37 cellular contexts compared by ENCODE assay signal in the genomic region with DNA sequence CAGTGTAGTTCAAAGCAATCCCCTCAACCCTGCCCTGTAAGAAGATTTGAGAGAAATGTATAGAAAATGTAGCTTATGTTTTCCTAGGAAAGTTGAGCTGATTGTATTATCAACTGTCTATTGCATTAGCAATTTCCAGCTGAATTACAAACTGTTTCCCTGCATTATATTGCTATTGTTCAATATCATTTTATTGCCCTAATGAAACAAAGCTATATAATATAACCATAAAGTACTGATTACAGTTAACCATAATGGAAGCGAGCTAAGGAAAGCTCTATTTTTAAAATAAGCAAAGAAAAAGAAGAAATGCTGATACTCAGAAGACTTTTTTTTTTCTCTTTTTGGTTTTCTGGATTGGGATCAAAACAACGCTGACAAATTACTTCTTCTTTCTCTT.
"Had no signal": no experiment of that assay in that cellular context is flagged by ENCODE, and none has a peak within 500 bp of the region (broad histone marks: within the 10 kb centered on the region; RNA-seq: fewer than 3 reads in every experiment).

No MANE protein-coding gene starts in this region.

- DNase-seq: activated B cell treated with CpG ODN at 0.5 μM for 24 hours; activated CD4-positive, alpha-beta memory T cell treated with anti-CD3 and anti-CD28 coated beads for 36 hours; activated CD4-positive, alpha-beta T cell treated with anti-CD3 and anti-CD28 coated beads for 4 hours; activated CD4-positive, alpha-beta T cell treated with anti-CD3 and anti-CD28 coated beads, Interleukin-2, amount 10 ng/mL, durations not matched to agents 24 days and 14 days; activated CD4-positive, alpha-beta T cell treated with anti-CD3 and anti-CD28 coated beads, Interleukin-2, amount 50 U/mL, for 1 hour; activated CD4-positive, alpha-beta T cell treated with anti-CD3 and anti-CD28 coated beads, Interleukin-2, amount 50 U/mL, for 4 hours; activated CD4-positive, CD25-positive, alpha-beta regulatory T cell treated with anti-CD3 and anti-CD28 coated beads, Interleukin-2, amount 50 U/mL, for 72 hours; activated CD8-positive, alpha-beta memory T cell treated with anti-CD3 and anti-CD28 coated beads, Interleukin-2, amount 50 U/mL, for 4 hours; activated CD8-positive, alpha-beta T cell treated with anti-CD3 and anti-CD28 coated beads for 36 hours; activated effector memory CD4-positive, alpha-beta T cell treated with anti-CD3 and anti-CD28 coated beads, Interleukin-2, amount 50 U/mL, for 16 hours; activated gamma-delta T cell treated with Interleukin-2 at 50 U/mL for 16 hours; activated naive CD4-positive, alpha-beta T cell; activated naive CD4-positive, alpha-beta T cell treated with anti-CD3 and anti-CD28 coated beads for 36 hours; activated naive CD4-positive, alpha-beta T cell treated with anti-CD3 and anti-CD28 coated beads, Interleukin-2, amount 50 U/mL, for 16 hours; activated naive CD8-positive, alpha-beta T cell treated with anti-CD3 and anti-CD28 coated beads for 36 hours; activated T-cell treated with anti-CD3 and anti-CD28 coated beads for 4 hours; activated T-cell treated with anti-CD3 and anti-CD28 coated beads, Interleukin-2, amount 50 U/mL, for 1 hour; activated T-cell treated with anti-CD3 and anti-CD28 coated beads, Interleukin-2, amount 50 U/mL, for 4 hours; activated T-cell treated with anti-CD3 and anti-CD28 coated beads, Interleukin-2, amount 50 U/mL, for 72 hours; adrenal gland; amniotic stem cell; aorta; body of pancreas; brain microvascular endothelial cell; central memory CD4-positive, alpha-beta T cell; T-helper 1 cell; T-helper 2 cell; T-helper 9 cell had no signal

- H3K4me3 Mint-ChIP-seq: activated B cell treated with CpG ODN at 0.5 μM for 24 hours; activated CD4-positive, alpha-beta memory T cell treated with anti-CD3 and anti-CD28 coated beads for 36 hours; activated CD4-positive, alpha-beta T cell treated with anti-CD3 and anti-CD28 coated beads, Interleukin-2, amount 10 ng/mL, durations not matched to agents 24 days and 14 days; activated CD8-positive, alpha-beta T cell treated with anti-CD3 and anti-CD28 coated beads for 36 hours; activated naive CD4-positive, alpha-beta T cell treated with anti-CD3 and anti-CD28 coated beads for 36 hours; activated naive CD8-positive, alpha-beta T cell treated with anti-CD3 and anti-CD28 coated beads for 36 hours; activated T-cell treated with anti-CD3 and anti-CD28 coated beads, Interleukin-2, amount 50 U/mL, for 4 hours; activated T-cell treated with anti-CD3 and anti-CD28 coated beads, Interleukin-2, amount 50 U/mL, for 72 hours; activated T-helper 1 cell treated with anti-CD3 and anti-CD28 coated beads, Interleukin-12 subunit alpha, Interleukin-12 subunit beta, Interleukin-2, Interleukin-4 antibody, amounts not matched to agents 30 ng/mL and 10 ng/mL and 1 ng/mL, durations not matched to agents 14 hours and 24 hours and 36 hours; activated T-helper 17 cell treated with anti-CD3 and anti-CD28 coated beads, Interleukin-2, amount 50 U/mL, for 72 hours; T-helper 1 cell treated with Interleukin-12 subunit alpha and Interleukin-12 subunit beta and Interleukin-4 antibody, amounts not matched to agents 30 μg/mL and 1 μg/mL, for 36 hours; T-helper 2 cell treated with Interferon-gamma antibody and Interleukin-4, amounts not matched to agents 5 μg/mL and 100 μg/mL, for 36 hours had no signal

- H3K4me1 Mint-ChIP-seq: activated B cell treated with CpG ODN at 0.5 μM for 24 hours; activated CD4-positive, alpha-beta T cell treated with anti-CD3 and anti-CD28 coated beads, Interleukin-2, amount 10 ng/mL, durations not matched to agents 24 days and 14 days; activated naive CD8-positive, alpha-beta T cell treated with anti-CD3 and anti-CD28 coated beads for 36 hours; activated T-helper 17 cell treated with anti-CD3 and anti-CD28 coated beads, Interleukin-2, amount 50 U/mL, for 72 hours had no signal

- H3K9me3 ChIP-seq: adrenal gland, body of pancreas had no signal

- ATAC-seq: activated CD8-positive, alpha-beta T cell treated with anti-CD3 and anti-CD28 coated beads for 36 hours; activated naive CD4-positive, alpha-beta T cell treated with anti-CD3 and anti-CD28 coated beads, Interleukin-2, amount 50 U/mL, for 72 hours; activated T-cell treated with anti-CD3 and anti-CD28 coated beads, Interleukin-2, amount 50 U/mL, for 4 hours; activated T-cell treated with anti-CD3 and anti-CD28 coated beads, Interleukin-2, amount 50 U/mL, for 72 hours; activated T-helper 17 cell treated with anti-CD3 and anti-CD28 coated beads, Interleukin-2, amount 50 U/mL, for 72 hours; body of pancreas had no signal

- H3K36me3 ChIP-seq: adrenal gland, brain microvascular endothelial cell, breast epithelium had no signal

- H3K9me3 Mint-ChIP-seq: activated T-helper 17 cell treated with anti-CD3 and anti-CD28 coated beads, Interleukin-2, amount 50 U/mL, for 72 hours; T-helper 1 cell treated with Interleukin-12 subunit alpha and Interleukin-12 subunit beta and Interleukin-4 antibody, amounts not matched to agents 30 μg/mL and 1 μg/mL, for 36 hours had no signal

- H3K4me3 ChIP-seq: adrenal gland, body of pancreas, breast epithelium had no signal

- H3K4me1 ChIP-seq: adrenal gland, body of pancreas, breast epithelium had no signal

- H3K36me3 Mint-ChIP-seq: activated naive CD8-positive, alpha-beta T cell treated with anti-CD3 and anti-CD28 coated beads for 36 hours had no signal

- FAIRE-seq: astrocyte, TTC549 had no signal

- H3K27ac ChIP-seq: adrenal gland, body of pancreas, brain microvascular endothelial cell, breast epithelium, VCaP had no signal

- H3K27me3 ChIP-seq: adrenal gland, body of pancreas, brain microvascular endothelial cell, breast epithelium had no signal

- H3K27ac Mint-ChIP-seq: activated B cell treated with CpG ODN at 0.5 μM for 24 hours; activated CD4-positive, alpha-beta memory T cell treated with anti-CD3 and anti-CD28 coated beads for 36 hours; activated CD4-positive, alpha-beta T cell treated with anti-CD3 and anti-CD28 coated beads, Interleukin-2, amount 10 ng/mL, durations not matched to agents 24 days and 14 days; activated CD8-positive, alpha-beta T cell treated with anti-CD3 and anti-CD28 coated beads for 36 hours; activated naive CD4-positive, alpha-beta T cell treated with anti-CD3 and anti-CD28 coated beads for 36 hours; activated naive CD4-positive, alpha-beta T cell treated with anti-CD3 and anti-CD28 coated beads, Interleukin-2, amount 50 U/mL, for 72 hours; activated naive CD8-positive, alpha-beta T cell treated with anti-CD3 and anti-CD28 coated beads for 36 hours; activated T-cell treated with anti-CD3 and anti-CD28 coated beads, Interleukin-2, amount 50 U/mL, for 72 hours; activated T-helper 1 cell treated with anti-CD3 and anti-CD28 coated beads, Interleukin-12 subunit alpha, Interleukin-12 subunit beta, Interleukin-2, Interleukin-4 antibody, amounts not matched to agents 30 ng/mL and 10 ng/mL and 1 ng/mL, durations not matched to agents 14 hours and 24 hours and 36 hours; activated T-helper 17 cell treated with anti-CD3 and anti-CD28 coated beads, Interleukin-2, amount 50 U/mL, for 72 hours; T-helper 1 cell treated with Interleukin-12 subunit alpha and Interleukin-12 subunit beta and Interleukin-4 antibody, amounts not matched to agents 30 μg/mL and 1 μg/mL, for 36 hours; T-helper 2 cell treated with Interferon-gamma antibody and Interleukin-4, amounts not matched to agents 5 μg/mL and 100 μg/mL, for 36 hours had no signal
